In genomic region chr19:35098413-35099049, GRCh38 we compare ENCODE assay signal across 22 cellular contexts. TPM values are rescaled to one million over a fixed set of nuclear protein-coding genes. Genes with fewer than 3 reads are reported as not detected.
DNase-seq lines count a peak whose midpoint lies in the region; ATAC-seq and TF ChIP-seq lines count a peak whose summit lies in the region.
"Had no signal": no experiment of that assay in that cellular context is flagged by ENCODE, and none has a peak within 500 bp of the region (broad histone marks: within the 10 kb centered on the region; RNA-seq: fewer than 3 reads in every experiment).

No MANE protein-coding gene starts in this region.

- ATAC-seq in heart left ventricle: peak; percentile 55 to 70 (median 66)
- ATAC-seq in psoas muscle: peak; percentile 27 to 44 (median 34)
- no peak for ATAC-seq in GM19452 (IDR thresholded peaks at IDR 0.05; ENCODE audit: unreplicated experiment)
- ATAC-seq: activated CD8-positive, alpha-beta T cell treated with anti-CD3 and anti-CD28 coated beads for 36 hours; activated T-helper 17 cell treated with anti-CD3 and anti-CD28 coated beads, Interleukin-2, amount 50 U/mL, for 72 hours; T-cell had no signal

- no peak for TF ChIP-seq POLR2A in heart left ventricle (IDR thresholded peaks at IDR 0.05)

- TF ChIP-seq CTCF in RWPE1 (conservative IDR thresholded peaks at IDR 0.05; ENCODE audit: low read depth) (no peak), heart left ventricle (IDR thresholded peaks at IDR 0.05) (no peak), psoas muscle (IDR thresholded peaks at IDR 0.05) (no peak)

- POLR2A ChIA-PET in RWPE1 (lab: Yijun Ruan, JAX; ENCODE audit: low non-redundant PET): no interaction called here

- H3K4me3 ChIP-seq in heart left ventricle (no peak overlapping the region), psoas muscle (no peak overlapping the region)
- H3K4me3 ChIP-seq: ovary, spleen had no signal

- CTCF ChIA-PET in RWPE1 (lab: Yijun Ruan, JAX): interaction anchor here (0.6 to 3.1 kb wide), 3 partner anchors 16 to 32 kb away, joined by 3 to 16 read pairs (median 4); partner anchors contain the start of gene FXYD3

- DNase-seq in COLO668 (lab: John Stamatoyannopoulos, UW; ENCODE audit: unreplicated experiment) (peak; percentile 4), RWPE1 (ENCODE audit: low spot score) (peak; percentile 59), heart left ventricle (peak in 4 of 5 donors; percentile 38 to 65 (median 54)), psoas muscle (no peak), NCI-H524 (lab: John Stamatoyannopoulos, UW) (no peak), NCI-H345 (lab: John Stamatoyannopoulos, UW) (no peak)
- DNase-seq: activated CD8-positive, alpha-beta T cell treated with anti-CD3 and anti-CD28 coated beads for 36 hours; amniotic stem cell; DND-41; erythroblast; GOT3; Kasumi-1; NCI-H1694; NCI-H748 treated with DMSO at 0.1 percent for 48 hours; ovary; spleen; stimulated activated naive CD4-positive, alpha-beta T cell; T-cell had no signal

- 65 to 71% (median 68%) methylated on average over 29 of the region's 29 CpGs for WGBS in heart left ventricle, 4 donors
- 58 to 68% (median 62%) methylated on average over 24 to 29 of the region's 29 CpGs for WGBS in psoas muscle, 3 donors

- H3K4me1 ChIP-seq in heart left ventricle (peaks cover 0 to 5% (median 0%) of the 10 kb centered on the region in 12 donors), psoas muscle (no peaks in the 10 kb centered on the region)
- H3K4me1 ChIP-seq: spleen had no signal

- H3K27me3 ChIP-seq in heart left ventricle (no peaks in the 10 kb centered on the region), psoas muscle (ENCODE audit: insufficient read depth in 3 of 3, low read length in 2 of 3) (no peaks in the 10 kb centered on the region)
- H3K27me3 ChIP-seq: ovary, spleen had no signal

- H3K9me3 ChIP-seq in heart left ventricle (no peaks in the 10 kb centered on the region), psoas muscle (no peaks in the 10 kb centered on the region)
- H3K9me3 ChIP-seq: ovary, spleen had no signal

- intact Hi-C loops in heart left ventricle (cut with DNase I) (loop anchor here in 1 of 10 donors (5.0 kb wide), 1 partner anchor 121 kb away; no protein-coding TSS in a partner anchor), psoas muscle (cut with DNase I) (no loop called here)

- peak overlapping the region; percentile 92 for H3K27ac ChIP-seq in RWPE1
- H3K27ac ChIP-seq in heart left ventricle: no peak overlapping the region
- no peak overlapping the region for H3K27ac ChIP-seq in psoas muscle
- H3K27ac ChIP-seq: ovary, spleen, VCaP had no signal

- no peaks in the 10 kb centered on the region for H3K36me3 ChIP-seq in heart left ventricle
- no peaks in the 10 kb centered on the region for H3K36me3 ChIP-seq in psoas muscle (ENCODE audit: insufficient read depth in 1 of 2, low read depth in 1 of 2)
- H3K36me3 ChIP-seq: ovary, spleen had no signal

RNA-seq across cellular contexts. Expression of gene FXYD3, which starts 17.1 kb away (rescaled TPM):
- 1 to 10 TPM in 2 of 9 donors, under 1 TPM in 4, not detected in 3; 0.37 to 2.5 (median 0.80) TPM for total RNA-seq in heart left ventricle
- polyA plus RNA-seq in heart left ventricle: 1 to 10 TPM in 1 of 2 donors, under 1 TPM in 1; 0.98 to 1.1 TPM
- total RNA-seq in psoas muscle: not detected
- under 1 TPM; 0.10 to 0.38 (median 0.13) TPM for polyA plus RNA-seq in psoas muscle
- total RNA-seq: activated CD8-positive, alpha-beta T cell treated with anti-CD3 and anti-CD28 coated beads for 36 hours; activated T-helper 17 cell treated with anti-CD3 and anti-CD28 coated beads, Interleukin-2, amount 50 U/mL, for 72 hours; spleen had no signal
- polyA plus RNA-seq: BJ had no signal

RNA-seq across cellular contexts. Expression of gene LGI4, which starts 36.3 kb away (rescaled TPM):
- total RNA-seq in heart left ventricle (10 to 100 TPM in 3 of 9 donors, 1 to 10 TPM in 6; 2.2 to 15.1 (median 6.0) TPM), psoas muscle (10 to 100 TPM in 3 of 4 donors, 1 to 10 TPM in 1; 3.3 to 22.1 (median 17.3) TPM)
- polyA plus RNA-seq in heart left ventricle (10 to 100 TPM in 1 of 2 donors, 1 to 10 TPM in 1; 4.2 to 14.2 TPM), psoas muscle (10 to 100 TPM in 1 of 3 donors, 1 to 10 TPM in 2; 3.2 to 17.1 (median 9.5) TPM)

RNA-seq across cellular contexts. Expression of gene FXYD1, which starts 40.1 kb away (rescaled TPM):
- total RNA-seq in heart left ventricle: 100 to 1,000 TPM; 261 to 631 (median 412) TPM
- 100 to 1,000 TPM; 129 to 439 TPM for polyA plus RNA-seq in heart left ventricle
- total RNA-seq in psoas muscle: 100 to 1,000 TPM; 409 to 860 (median 548) TPM
- 100 to 1,000 TPM; 210 to 581 (median 299) TPM for polyA plus RNA-seq in psoas muscle

RNA-seq across cellular contexts. Expression of gene FXYD7, which starts 44.5 kb away (rescaled TPM):
- total RNA-seq in heart left ventricle: under 1 TPM in 3 of 9 donors, not detected in 6; 0.21 to 0.52 (median 0.28) TPM
- polyA plus RNA-seq in heart left ventricle: not detected
- total RNA-seq in psoas muscle: under 1 TPM in 3 of 4 donors, not detected in 1; 0.56 to 0.65 (median 0.58) TPM
- polyA plus RNA-seq in psoas muscle: under 1 TPM in 1 of 3 donors, not detected in 2; 0.13 TPM

RNA-seq across cellular contexts. Expression of gene FXYD5, which starts 56.0 kb away (rescaled TPM):
- total RNA-seq in heart left ventricle: 10 to 100 TPM; 15.3 to 87.9 (median 19.5) TPM
- 10 to 100 TPM; 31.0 to 59.2 TPM for polyA plus RNA-seq in heart left ventricle
- 10 to 100 TPM in 3 of 4 donors, 1 to 10 TPM in 1; 9.5 to 14.8 (median 11.7) TPM for total RNA-seq in psoas muscle
- 10 to 100 TPM in 2 of 3 donors, 1 to 10 TPM in 1; 6.4 to 19.1 (median 11.5) TPM for polyA plus RNA-seq in psoas muscle

Comparison
In these comparisons a context has a peak if more than half of its experiments do, and no peak if none do; other contexts are left out.
1. DNase-seq: peak in COLO668 (single experiment), RWPE1 (single experiment) and heart left ventricle (4 of 5); none in psoas muscle (0 of 2), NCI-H524 (0 of 2) and NCI-H345 (single experiment).